ENCODE assay signal across 2 cellular contexts in the genomic region with DNA sequence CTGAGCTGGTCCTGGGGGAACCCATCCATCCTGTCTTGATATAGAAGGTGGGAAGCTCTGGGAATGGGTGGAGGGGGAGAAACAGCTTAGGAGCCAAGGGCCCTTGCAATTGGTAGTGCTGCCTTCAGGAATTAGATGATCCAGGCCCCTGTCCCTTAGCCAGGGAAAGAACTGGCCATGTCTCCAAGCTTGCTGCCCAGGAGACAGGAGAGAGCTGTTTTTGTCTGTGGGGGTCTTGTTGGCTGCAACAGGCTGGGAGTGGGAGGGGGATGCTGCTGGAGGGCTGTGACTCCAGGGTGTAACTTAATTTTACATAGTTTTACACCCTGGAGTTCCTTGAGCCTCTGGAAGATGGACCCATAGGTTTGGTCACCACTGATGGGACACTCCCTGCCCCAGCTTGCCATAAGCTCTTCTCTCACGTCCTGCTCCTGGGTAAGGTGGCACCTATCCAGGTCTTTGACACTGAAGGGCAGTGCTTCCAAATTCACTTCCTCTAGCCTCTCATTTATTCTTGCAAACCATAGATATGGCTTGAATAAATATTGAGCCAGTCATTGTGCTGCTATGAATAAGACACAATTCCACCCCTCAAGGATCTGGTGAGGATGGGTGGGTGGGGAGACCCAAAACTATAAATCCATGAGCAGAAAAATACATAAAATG.
TF ChIP-seq lines count a peak whose summit lies in the region.

No MANE protein-coding gene starts in this region.

TF ChIP-seq in K562, 482 proteins besides CTCF, POLR2A, EP300 and RAD21 (continues in another document):
- TF ChIP-seq FOXJ2 (tag; IDR thresholded peaks at IDR 0.05) (0 out of 2 replicates have a peak, but pooled peaks have one; percentile 45), ZFP1 (CRISPR knock-in tag; IDR thresholded peaks at IDR 0.05) (0 out of 2 replicates have a peak, but pooled peaks have one; percentile 27), PYGO2 (tag; IDR thresholded peaks at IDR 0.05) (no peak), SIN3A (IDR thresholded peaks at IDR 0.05; ENCODE audit: borderline replicate concordance in 2 of 2, control insufficient read depth in 1 of 2, low read depth in 2 of 2, low read length in 2 of 2) (no peak), RBFOX2 (IDR thresholded peaks at IDR 0.05; ENCODE audit: low read depth, low read length) (no peak), JUN (IDR thresholded peaks at IDR 0.05; ENCODE audit: borderline replicate concordance, low read depth, low read length) (no peak), JUN (CRISPR knock-in tag; IDR thresholded peaks at IDR 0.05; ENCODE audit: borderline replicate concordance) (peak; percentile 63; the same call in 1 of the 2 replicates), XRCC3 (IDR thresholded peaks at IDR 0.05) (no peak), ZNF766 (CRISPR knock-in tag; conservative IDR thresholded peaks at IDR 0.05) (no peak), NONO (IDR thresholded peaks at IDR 0.05; ENCODE audit: low read depth in 2 of 2, low read length in 1 of 2) (peak in 1 of 2 experiments; percentile 14; a peak in 1 of 4 replicates), ZNF3 (CRISPR knock-in tag; IDR thresholded peaks at IDR 0.05) (peak; percentile 18; the same call in 1 of the 2 replicates), ZNF707 (CRISPR knock-in tag; conservative IDR thresholded peaks at IDR 0.05) (no peak), PHB (CRISPR knock-in tag; IDR thresholded peaks at IDR 0.05) (peak; percentile 97), MIER1 (IDR thresholded peaks at IDR 0.05; ENCODE audit: low read depth) (no peak), ZNF830 (CRISPR knock-in tag; IDR thresholded peaks at IDR 0.05) (0 out of 2 replicates have a peak, but pooled peaks have one; percentile 81), TAL1 (IDR thresholded peaks at IDR 0.05) (no peak), ATF7 (IDR thresholded peaks at IDR 0.05) (no peak), ESRRB (CRISPR knock-in tag; IDR thresholded peaks at IDR 0.05; ENCODE audit: borderline replicate concordance) (peak; percentile 63), POLR2AphosphoS5 (IDR thresholded peaks at IDR 0.05; ENCODE audit: control insufficient read depth, insufficient read depth, low read depth, low read length) (peak; percentile 32), SIRT6 (IDR thresholded peaks at IDR 0.05; ENCODE audit: low read depth, low read length) (peak; percentile 87), CCNT2 (IDR thresholded peaks at IDR 0.05; ENCODE audit: borderline replicate concordance, extremely low read depth, insufficient read length, low read depth, low read length) (peak; percentile 45)
- TF ChIP-seq, protein P1, sequence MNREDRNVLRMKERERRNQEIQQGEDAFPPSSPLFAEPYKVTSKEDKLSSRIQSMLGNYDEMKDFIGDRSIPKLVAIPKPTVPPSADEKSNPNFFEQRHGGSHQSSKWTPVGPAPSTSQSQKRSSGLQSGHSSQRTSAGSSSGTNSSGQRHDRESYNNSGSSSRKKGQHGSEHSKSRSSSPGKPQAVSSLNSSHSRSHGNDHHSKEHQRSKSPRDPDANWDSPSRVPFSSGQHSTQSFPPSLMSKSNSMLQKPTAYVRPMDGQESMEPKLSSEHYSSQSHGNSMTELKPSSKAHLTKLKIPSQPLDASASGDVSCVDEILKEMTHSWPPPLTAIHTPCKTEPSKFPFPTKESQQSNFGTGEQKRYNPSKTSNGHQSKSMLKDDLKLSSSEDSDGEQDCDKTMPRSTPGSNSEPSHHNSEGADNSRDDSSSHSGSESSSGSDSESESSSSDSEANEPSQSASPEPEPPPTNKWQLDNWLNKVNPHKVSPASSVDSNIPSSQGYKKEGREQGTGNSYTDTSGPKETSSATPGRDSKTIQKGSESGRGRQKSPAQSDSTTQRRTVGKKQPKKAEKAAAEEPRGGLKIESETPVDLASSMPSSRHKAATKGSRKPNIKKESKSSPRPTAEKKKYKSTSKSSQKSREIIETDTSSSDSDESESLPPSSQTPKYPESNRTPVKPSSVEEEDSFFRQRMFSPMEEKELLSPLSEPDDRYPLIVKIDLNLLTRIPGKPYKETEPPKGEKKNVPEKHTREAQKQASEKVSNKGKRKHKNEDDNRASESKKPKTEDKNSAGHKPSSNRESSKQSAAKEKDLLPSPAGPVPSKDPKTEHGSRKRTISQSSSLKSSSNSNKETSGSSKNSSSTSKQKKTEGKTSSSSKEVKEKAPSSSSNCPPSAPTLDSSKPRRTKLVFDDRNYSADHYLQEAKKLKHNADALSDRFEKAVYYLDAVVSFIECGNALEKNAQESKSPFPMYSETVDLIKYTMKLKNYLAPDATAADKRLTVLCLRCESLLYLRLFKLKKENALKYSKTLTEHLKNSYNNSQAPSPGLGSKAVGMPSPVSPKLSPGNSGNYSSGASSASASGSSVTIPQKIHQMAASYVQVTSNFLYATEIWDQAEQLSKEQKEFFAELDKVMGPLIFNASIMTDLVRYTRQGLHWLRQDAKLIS (CRISPR knock-in tag; IDR thresholded peaks at IDR 0.05): no peak
- TF ChIP-seq, protein P2, sequence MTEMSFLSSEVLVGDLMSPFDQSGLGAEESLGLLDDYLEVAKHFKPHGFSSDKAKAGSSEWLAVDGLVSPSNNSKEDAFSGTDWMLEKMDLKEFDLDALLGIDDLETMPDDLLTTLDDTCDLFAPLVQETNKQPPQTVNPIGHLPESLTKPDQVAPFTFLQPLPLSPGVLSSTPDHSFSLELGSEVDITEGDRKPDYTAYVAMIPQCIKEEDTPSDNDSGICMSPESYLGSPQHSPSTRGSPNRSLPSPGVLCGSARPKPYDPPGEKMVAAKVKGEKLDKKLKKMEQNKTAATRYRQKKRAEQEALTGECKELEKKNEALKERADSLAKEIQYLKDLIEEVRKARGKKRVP (CRISPR knock-in tag; IDR thresholded peaks at IDR 0.05): 0 out of 2 replicates have a peak, but pooled peaks have one; percentile 69
- TF ChIP-seq, protein P3, sequence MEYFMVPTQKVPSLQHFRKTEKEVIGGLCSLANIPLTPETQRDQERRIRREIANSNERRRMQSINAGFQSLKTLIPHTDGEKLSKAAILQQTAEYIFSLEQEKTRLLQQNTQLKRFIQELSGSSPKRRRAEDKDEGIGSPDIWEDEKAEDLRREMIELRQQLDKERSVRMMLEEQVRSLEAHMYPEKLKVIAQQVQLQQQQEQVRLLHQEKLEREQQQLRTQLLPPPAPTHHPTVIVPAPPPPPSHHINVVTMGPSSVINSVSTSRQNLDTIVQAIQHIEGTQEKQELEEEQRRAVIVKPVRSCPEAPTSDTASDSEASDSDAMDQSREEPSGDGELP (CRISPR knock-in tag; IDR thresholded peaks at IDR 0.05; ENCODE audit: borderline replicate concordance): no peak
- TF ChIP-seq, protein P4, sequence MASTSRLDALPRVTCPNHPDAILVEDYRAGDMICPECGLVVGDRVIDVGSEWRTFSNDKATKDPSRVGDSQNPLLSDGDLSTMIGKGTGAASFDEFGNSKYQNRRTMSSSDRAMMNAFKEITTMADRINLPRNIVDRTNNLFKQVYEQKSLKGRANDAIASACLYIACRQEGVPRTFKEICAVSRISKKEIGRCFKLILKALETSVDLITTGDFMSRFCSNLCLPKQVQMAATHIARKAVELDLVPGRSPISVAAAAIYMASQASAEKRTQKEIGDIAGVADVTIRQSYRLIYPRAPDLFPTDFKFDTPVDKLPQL (IDR thresholded peaks at IDR 0.05; ENCODE audit: extremely low read depth, insufficient read length): no peak

TF ChIP-seq in WTC11, 78 proteins besides CTCF, POLR2A, EP300 and RAD21:
- TF ChIP-seq, protein P5, sequence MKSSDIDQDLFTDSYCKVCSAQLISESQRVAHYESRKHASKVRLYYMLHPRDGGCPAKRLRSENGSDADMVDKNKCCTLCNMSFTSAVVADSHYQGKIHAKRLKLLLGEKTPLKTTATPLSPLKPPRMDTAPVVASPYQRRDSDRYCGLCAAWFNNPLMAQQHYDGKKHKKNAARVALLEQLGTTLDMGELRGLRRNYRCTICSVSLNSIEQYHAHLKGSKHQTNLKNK (CRISPR knock-in tag; IDR thresholded peaks at IDR 0.05): no peak
- TF ChIP-seq, protein P6, sequence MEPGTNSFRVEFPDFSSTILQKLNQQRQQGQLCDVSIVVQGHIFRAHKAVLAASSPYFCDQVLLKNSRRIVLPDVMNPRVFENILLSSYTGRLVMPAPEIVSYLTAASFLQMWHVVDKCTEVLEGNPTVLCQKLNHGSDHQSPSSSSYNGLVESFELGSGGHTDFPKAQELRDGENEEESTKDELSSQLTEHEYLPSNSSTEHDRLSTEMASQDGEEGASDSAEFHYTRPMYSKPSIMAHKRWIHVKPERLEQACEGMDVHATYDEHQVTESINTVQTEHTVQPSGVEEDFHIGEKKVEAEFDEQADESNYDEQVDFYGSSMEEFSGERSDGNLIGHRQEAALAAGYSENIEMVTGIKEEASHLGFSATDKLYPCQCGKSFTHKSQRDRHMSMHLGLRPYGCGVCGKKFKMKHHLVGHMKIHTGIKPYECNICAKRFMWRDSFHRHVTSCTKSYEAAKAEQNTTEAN (CRISPR knock-in tag; IDR thresholded peaks at IDR 0.05): no peak
- TF ChIP-seq FOXP1 (CRISPR knock-in tag; IDR thresholded peaks at IDR 0.05; ENCODE audit: borderline replicate concordance) (no peak), GRHL2 (CRISPR knock-in tag; IDR thresholded peaks at IDR 0.05; ENCODE audit: insufficient replicate concordance, severe bottlenecking) (no peak), FOXJ3 (CRISPR knock-in tag; IDR thresholded peaks at IDR 0.05; ENCODE audit: borderline replicate concordance) (no peak)
- TF ChIP-seq, protein P7, sequence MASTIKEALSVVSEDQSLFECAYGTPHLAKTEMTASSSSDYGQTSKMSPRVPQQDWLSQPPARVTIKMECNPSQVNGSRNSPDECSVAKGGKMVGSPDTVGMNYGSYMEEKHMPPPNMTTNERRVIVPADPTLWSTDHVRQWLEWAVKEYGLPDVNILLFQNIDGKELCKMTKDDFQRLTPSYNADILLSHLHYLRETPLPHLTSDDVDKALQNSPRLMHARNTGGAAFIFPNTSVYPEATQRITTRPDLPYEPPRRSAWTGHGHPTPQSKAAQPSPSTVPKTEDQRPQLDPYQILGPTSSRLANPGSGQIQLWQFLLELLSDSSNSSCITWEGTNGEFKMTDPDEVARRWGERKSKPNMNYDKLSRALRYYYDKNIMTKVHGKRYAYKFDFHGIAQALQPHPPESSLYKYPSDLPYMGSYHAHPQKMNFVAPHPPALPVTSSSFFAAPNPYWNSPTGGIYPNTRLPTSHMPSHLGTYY (CRISPR knock-in tag; IDR thresholded peaks at IDR 0.05): no peak
- TF ChIP-seq, protein P8, sequence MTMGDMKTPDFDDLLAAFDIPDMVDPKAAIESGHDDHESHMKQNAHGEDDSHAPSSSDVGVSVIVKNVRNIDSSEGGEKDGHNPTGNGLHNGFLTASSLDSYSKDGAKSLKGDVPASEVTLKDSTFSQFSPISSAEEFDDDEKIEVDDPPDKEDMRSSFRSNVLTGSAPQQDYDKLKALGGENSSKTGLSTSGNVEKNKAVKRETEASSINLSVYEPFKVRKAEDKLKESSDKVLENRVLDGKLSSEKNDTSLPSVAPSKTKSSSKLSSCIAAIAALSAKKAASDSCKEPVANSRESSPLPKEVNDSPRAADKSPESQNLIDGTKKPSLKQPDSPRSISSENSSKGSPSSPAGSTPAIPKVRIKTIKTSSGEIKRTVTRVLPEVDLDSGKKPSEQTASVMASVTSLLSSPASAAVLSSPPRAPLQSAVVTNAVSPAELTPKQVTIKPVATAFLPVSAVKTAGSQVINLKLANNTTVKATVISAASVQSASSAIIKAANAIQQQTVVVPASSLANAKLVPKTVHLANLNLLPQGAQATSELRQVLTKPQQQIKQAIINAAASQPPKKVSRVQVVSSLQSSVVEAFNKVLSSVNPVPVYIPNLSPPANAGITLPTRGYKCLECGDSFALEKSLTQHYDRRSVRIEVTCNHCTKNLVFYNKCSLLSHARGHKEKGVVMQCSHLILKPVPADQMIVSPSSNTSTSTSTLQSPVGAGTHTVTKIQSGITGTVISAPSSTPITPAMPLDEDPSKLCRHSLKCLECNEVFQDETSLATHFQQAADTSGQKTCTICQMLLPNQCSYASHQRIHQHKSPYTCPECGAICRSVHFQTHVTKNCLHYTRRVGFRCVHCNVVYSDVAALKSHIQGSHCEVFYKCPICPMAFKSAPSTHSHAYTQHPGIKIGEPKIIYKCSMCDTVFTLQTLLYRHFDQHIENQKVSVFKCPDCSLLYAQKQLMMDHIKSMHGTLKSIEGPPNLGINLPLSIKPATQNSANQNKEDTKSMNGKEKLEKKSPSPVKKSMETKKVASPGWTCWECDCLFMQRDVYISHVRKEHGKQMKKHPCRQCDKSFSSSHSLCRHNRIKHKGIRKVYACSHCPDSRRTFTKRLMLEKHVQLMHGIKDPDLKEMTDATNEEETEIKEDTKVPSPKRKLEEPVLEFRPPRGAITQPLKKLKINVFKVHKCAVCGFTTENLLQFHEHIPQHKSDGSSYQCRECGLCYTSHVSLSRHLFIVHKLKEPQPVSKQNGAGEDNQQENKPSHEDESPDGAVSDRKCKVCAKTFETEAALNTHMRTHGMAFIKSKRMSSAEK (CRISPR knock-in tag; IDR thresholded peaks at IDR 0.05; ENCODE audit: borderline replicate concordance): no peak
- TF ChIP-seq, protein P9, sequence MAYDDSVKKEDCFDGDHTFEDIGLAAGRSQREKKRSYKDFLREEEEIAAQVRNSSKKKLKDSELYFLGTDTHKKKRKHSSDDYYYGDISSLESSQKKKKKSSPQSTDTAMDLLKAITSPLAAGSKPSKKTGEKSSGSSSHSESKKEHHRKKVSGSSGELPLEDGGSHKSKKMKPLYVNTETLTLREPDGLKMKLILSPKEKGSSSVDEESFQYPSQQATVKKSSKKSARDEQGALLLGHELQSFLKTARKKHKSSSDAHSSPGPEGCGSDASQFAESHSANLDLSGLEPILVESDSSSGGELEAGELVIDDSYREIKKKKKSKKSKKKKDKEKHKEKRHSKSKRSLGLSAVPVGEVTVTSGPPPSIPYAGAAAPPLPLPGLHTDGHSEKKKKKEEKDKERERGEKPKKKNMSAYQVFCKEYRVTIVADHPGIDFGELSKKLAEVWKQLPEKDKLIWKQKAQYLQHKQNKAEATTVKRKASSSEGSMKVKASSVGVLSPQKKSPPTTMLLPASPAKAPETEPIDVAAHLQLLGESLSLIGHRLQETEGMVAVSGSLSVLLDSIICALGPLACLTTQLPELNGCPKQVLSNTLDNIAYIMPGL (CRISPR knock-in tag; IDR thresholded peaks at IDR 0.05): no peak
